12 cellular contexts compared by ENCODE assay signal in the genomic region with DNA sequence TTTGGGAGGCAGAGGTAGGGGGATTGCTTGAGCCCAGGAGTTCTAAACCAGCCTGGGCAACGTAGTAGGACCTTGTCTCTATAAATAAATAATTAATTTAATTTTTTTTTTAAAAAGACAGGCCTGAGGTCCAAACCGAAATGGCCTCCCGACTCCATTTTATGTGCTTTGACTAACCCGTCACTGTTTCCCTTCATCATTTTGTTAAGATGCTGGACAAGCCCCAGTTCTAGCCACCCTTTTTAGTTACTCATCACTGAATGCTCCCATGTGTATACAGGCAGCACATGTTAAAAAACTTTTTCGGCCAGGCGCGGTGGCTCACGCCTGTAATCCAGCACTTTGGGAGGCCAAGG.
DNase-seq lines count a peak whose midpoint lies in the region; ATAC-seq and TF ChIP-seq lines count a peak whose summit lies in the region.
"Had no signal": no experiment of that assay in that cellular context is flagged by ENCODE, and none has a peak within 500 bp of the region (broad histone marks: within the 10 kb centered on the region; RNA-seq: fewer than 3 reads in every experiment).

No MANE protein-coding gene starts in this region.

- no peaks in the 10 kb centered on the region for H3K27me3 Mint-ChIP-seq in activated CD8-positive, alpha-beta memory T cell treated with anti-CD3 and anti-CD28 coated beads, Interleukin-2, amount 10 ng/mL, durations not matched to agents 7 days and 5 days
- H3K27me3 Mint-ChIP-seq in stimulated activated memory B cell treated with anti-CD40 and anti-IgM and Interleukin-4, amounts not matched to agents 10 μg/mL and 1 μg/mL and 100 μg/mL, for 72 hours = no peaks in the 10 kb centered on the region

- CTCF ChIA-PET in activated CD8-positive, alpha-beta memory T cell treated with anti-CD3 and anti-CD28 coated beads, Interleukin-2, amount 10 ng/mL, durations not matched to agents 7 days and 5 days (lab: Charles Lee) = no interaction called here

- H3K4me3 Mint-ChIP-seq in activated CD8-positive, alpha-beta memory T cell treated with anti-CD3 and anti-CD28 coated beads, Interleukin-2, amount 10 ng/mL, durations not matched to agents 7 days and 5 days = no peak overlapping the region
- H3K4me3 Mint-ChIP-seq in stimulated activated memory B cell treated with anti-CD40 and anti-IgM and Interleukin-4, amounts not matched to agents 10 μg/mL and 1 μg/mL and 100 μg/mL, for 72 hours = no peak overlapping the region

- H3K27ac ChIP-seq in WERI-Rb-1 (peak overlapping the region; percentile 28; the same call in 1 of the 2 replicates), epithelial cell of prostate (peak overlapping the region; percentile 7)

- peaks cover 21% of the 10 kb centered on the region for H3K4me1 Mint-ChIP-seq in activated CD8-positive, alpha-beta memory T cell treated with anti-CD3 and anti-CD28 coated beads, Interleukin-2, amount 10 ng/mL, durations not matched to agents 7 days and 5 days
- H3K4me1 Mint-ChIP-seq in stimulated activated memory B cell treated with anti-CD40 and anti-IgM and Interleukin-4, amounts not matched to agents 10 μg/mL and 1 μg/mL and 100 μg/mL, for 72 hours = peaks cover 74% of the 10 kb centered on the region

- no peak for DNase-seq in activated CD8-positive, alpha-beta memory T cell treated with anti-CD3 and anti-CD28 coated beads, Interleukin-2, amount 10 ng/mL, durations not matched to agents 7 days and 5 days
- no peak for DNase-seq in activated CD8-positive, alpha-beta memory T cell treated with anti-CD3 and anti-CD28 coated beads for 24 hours
- no peak for DNase-seq in WERI-Rb-1
- DNase-seq in epithelial cell of prostate (ENCODE audit: low read depth, low spot score) = no peak
- DNase-seq in KG1 (lab: John Stamatoyannopoulos, UW) = no peak
- no peak for DNase-seq in stimulated activated CD8-positive, alpha-beta memory T cell treated with anti-CD3 and anti-CD28 coated beads, Interleukin-4, amount 100 ng/mL, for 48 hours
- no peak for DNase-seq in occipital lobe (lab: John Stamatoyannopoulos, UW)
- DNase-seq: amniotic stem cell, NCI-H524 treated with DMSO at 0.1 percent for 48 hours, SHP77 had no signal

- no peaks in the 10 kb centered on the region for H3K36me3 ChIP-seq in WERI-Rb-1

- no peaks in the 10 kb centered on the region for H3K27me3 ChIP-seq in WERI-Rb-1 (ENCODE audit: insufficient read depth, low read depth, severe bottlenecking)
- H3K27me3 ChIP-seq: dorsolateral prefrontal cortex had no signal

- H3K27ac Mint-ChIP-seq in activated CD8-positive, alpha-beta memory T cell treated with anti-CD3 and anti-CD28 coated beads, Interleukin-2, amount 10 ng/mL, durations not matched to agents 7 days and 5 days = peak overlapping the region; percentile 89
- H3K27ac Mint-ChIP-seq in stimulated activated memory B cell treated with anti-CD40 and anti-IgM and Interleukin-4, amounts not matched to agents 10 μg/mL and 1 μg/mL and 100 μg/mL, for 72 hours = peak overlapping the region; percentile 99

- H3K9me3 Mint-ChIP-seq in activated CD8-positive, alpha-beta memory T cell treated with anti-CD3 and anti-CD28 coated beads, Interleukin-2, amount 10 ng/mL, durations not matched to agents 7 days and 5 days (ENCODE audit: low read depth) = peaks cover 13% of the 10 kb centered on the region
- H3K9me3 Mint-ChIP-seq in stimulated activated memory B cell treated with anti-CD40 and anti-IgM and Interleukin-4, amounts not matched to agents 10 μg/mL and 1 μg/mL and 100 μg/mL, for 72 hours = peaks cover 9% of the 10 kb centered on the region

- no peak for TF ChIP-seq CTCF in WERI-Rb-1 (IDR thresholded peaks at IDR 0.05; ENCODE audit: low read depth, low read length)

- no peak overlapping the region for H3K4me3 ChIP-seq in WERI-Rb-1 (ENCODE audit: low read depth, low read length)
- H3K4me3 ChIP-seq: dorsolateral prefrontal cortex had no signal

- no peaks in the 10 kb centered on the region for H3K9me3 ChIP-seq in WERI-Rb-1 (ENCODE audit: severe bottlenecking)

- H3K36me3 Mint-ChIP-seq in activated CD8-positive, alpha-beta memory T cell treated with anti-CD3 and anti-CD28 coated beads, Interleukin-2, amount 10 ng/mL, durations not matched to agents 7 days and 5 days = peaks cover 39% of the 10 kb centered on the region
- peaks cover 52% of the 10 kb centered on the region for H3K36me3 Mint-ChIP-seq in stimulated activated memory B cell treated with anti-CD40 and anti-IgM and Interleukin-4, amounts not matched to agents 10 μg/mL and 1 μg/mL and 100 μg/mL, for 72 hours

- ATAC-seq in activated CD8-positive, alpha-beta memory T cell treated with anti-CD3 and anti-CD28 coated beads, Interleukin-2, amount 10 ng/mL, durations not matched to agents 7 days and 5 days = no peak
- ATAC-seq in stimulated activated memory B cell treated with anti-CD40 and anti-IgM and Interleukin-4, amounts not matched to agents 10 μg/mL and 1 μg/mL and 100 μg/mL, for 72 hours = no peak
